In genomic region chr5:84425365-84425764, GRCh38 we compare ENCODE assay signal across 1 cellular context.
TF ChIP-seq lines count a peak whose summit lies in the region.

No MANE protein-coding gene starts in this region.

TF ChIP-seq in H1, 55 proteins besides CTCF, POLR2A, EP300 and RAD21 (continued from another document):
- TF ChIP-seq CHD7 (IDR thresholded peaks at IDR 0.05; ENCODE audit: insufficient replicate concordance, low read length) = no peak
- TF ChIP-seq BRCA1 (IDR thresholded peaks at IDR 0.05; ENCODE audit: low read depth, low read length) = no peak
- no peak for TF ChIP-seq CEBPB (IDR thresholded peaks at IDR 0.05; ENCODE audit: low read depth, low read length)
- no peak for TF ChIP-seq NANOG (IDR thresholded peaks at IDR 0.05; ENCODE audit: insufficient read depth, low read depth, low read length, poor library complexity, severe bottlenecking)
